ENCODE assay signal across 8 cellular contexts in the genomic region with DNA sequence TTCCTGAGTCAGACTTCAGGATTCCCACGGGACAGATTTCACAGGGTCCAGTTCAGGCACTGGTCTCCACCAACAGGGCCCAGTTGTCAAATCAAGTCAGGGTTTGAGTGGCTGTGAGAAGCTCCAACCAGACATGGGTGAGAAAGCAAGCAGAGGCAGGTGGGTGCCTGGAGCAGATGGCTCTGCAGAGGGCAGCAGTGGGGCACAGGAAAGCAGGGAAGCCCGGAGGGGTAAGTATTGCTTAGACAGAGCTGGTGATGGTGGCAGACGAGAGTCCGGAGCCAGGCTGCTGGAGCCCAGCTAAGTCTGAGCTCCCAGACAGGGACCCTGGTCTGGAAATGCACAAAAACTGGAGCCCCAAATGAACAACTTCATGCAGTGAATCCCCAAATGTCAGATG. TPM values are rescaled to one million over a fixed set of nuclear protein-coding genes. Genes with fewer than 3 reads are reported as not detected.
DNase-seq lines count a peak whose midpoint lies in the region; ATAC-seq, FAIRE-seq and TF ChIP-seq lines count a peak whose summit lies in the region.

No MANE protein-coding gene starts in this region.

- peak overlapping the region; percentile 34 for H3K9ac ChIP-seq in Loucy (ENCODE audit: low read depth, low read length, poor library complexity, severe bottlenecking)
- H3K9ac ChIP-seq in HepG2 (ENCODE audit: insufficient read depth, low read depth, low read length), result no peak overlapping the region

- intact Hi-C loops in HepG2 (cut with micrococcal nuclease; ENCODE audit: unreplicated experiment), result no loop called here
- intact Hi-C loops in activated T-helper 2 cell treated with anti-CD3 and anti-CD28 coated beads, Interferon-gamma antibody, Interleukin-2, Interleukin-4, amounts not matched to agents 10 μg/mL and 5 μg/mL and 100 μg/mL, durations not matched to agents 14 hours and 24 hours and 36 hours (cut with micrococcal nuclease), result no loop called here

- H3K79me2 ChIP-seq in Loucy (ENCODE audit: insufficient read depth, low read length) (peaks cover 8% of the 10 kb centered on the region; the same call in 1 of the 2 replicates), HepG2 (ENCODE audit: insufficient read depth, low read length) (no peaks in the 10 kb centered on the region)

- H3K27me3 Mint-ChIP-seq in activated naive CD8-positive, alpha-beta T cell treated with anti-CD3 and anti-CD28 coated beads, Interleukin-2, amount 10 ng/mL, durations not matched to agents 7 days and 5 days, result no peaks in the 10 kb centered on the region
- peaks cover 0 to 4% of the 10 kb centered on the region in 2 donors for H3K27me3 Mint-ChIP-seq in effector memory CD8-positive, alpha-beta T cell
- H3K27me3 Mint-ChIP-seq in nephron progenitor cell (ENCODE audit: low read depth, poor library complexity), result peaks cover 2% of the 10 kb centered on the region
- H3K27me3 Mint-ChIP-seq in activated T-helper 2 cell treated with anti-CD3 and anti-CD28 coated beads, Interferon-gamma antibody, Interleukin-2, Interleukin-4, amounts not matched to agents 10 μg/mL and 5 μg/mL and 100 μg/mL, durations not matched to agents 14 hours and 24 hours and 36 hours (ENCODE audit: low read depth), result peaks cover 4% of the 10 kb centered on the region

- H3K9me3 ChIP-seq in Loucy (ENCODE audit: insufficient read depth, low read depth, low read length) (no peaks in the 10 kb centered on the region), HepG2 (ENCODE audit: low read length) (no peaks in the 10 kb centered on the region)

- BruUV-seq in HepG2 (replicated peaks; lab: Mats Ljungman, UMichigan), result no TSS peak

- H3K36me3 Mint-ChIP-seq in activated naive CD8-positive, alpha-beta T cell treated with anti-CD3 and anti-CD28 coated beads, Interleukin-2, amount 10 ng/mL, durations not matched to agents 7 days and 5 days, result peaks cover 4% of the 10 kb centered on the region
- H3K36me3 Mint-ChIP-seq in effector memory CD8-positive, alpha-beta T cell (ENCODE audit: insufficient read depth), result peaks cover 16% of the 10 kb centered on the region
- no peaks in the 10 kb centered on the region for H3K36me3 Mint-ChIP-seq in nephron progenitor cell (ENCODE audit: low read depth)
- H3K36me3 Mint-ChIP-seq in activated T-helper 2 cell treated with anti-CD3 and anti-CD28 coated beads, Interferon-gamma antibody, Interleukin-2, Interleukin-4, amounts not matched to agents 10 μg/mL and 5 μg/mL and 100 μg/mL, durations not matched to agents 14 hours and 24 hours and 36 hours (ENCODE audit: low read depth), result no peaks in the 10 kb centered on the region

- TF ChIP-seq POLR2A in HepG2 (IDR thresholded peaks at IDR 0.05; ENCODE audit: insufficient read depth in 1 of 2, low read depth in 2 of 2, low read length in 2 of 2), result no peak

- CTCF ChIA-PET in HepG2 (lab: Yijun Ruan, JAX; ENCODE audit: low intra/inter-chr PET ratio, low total read pairs), result interaction anchor here (1.1 kb wide), 1 partner anchor 44 kb away, joined by 3 read pairs; no protein-coding TSS in a partner anchor

- DNase-seq in ELR (ENCODE audit: low read depth) (peak; percentile 44), HepG2 (ENCODE audit: low spot score) (peak; percentile 18), nephron progenitor cell (no peak)
- DNase-seq in activated naive CD8-positive, alpha-beta T cell treated with anti-CD3 and anti-CD28 coated beads, Interleukin-2, amount 10 ng/mL, durations not matched to agents 7 days and 5 days, result no peak
- no peak for DNase-seq in central memory CD4-positive, alpha-beta T cell
- DNase-seq in effector memory CD8-positive, alpha-beta T cell, result no peak
- DNase-seq in activated T-helper 2 cell treated with anti-CD3 and anti-CD28 coated beads, Interferon-gamma antibody, Interleukin-2, Interleukin-4, amounts not matched to agents 10 μg/mL and 5 μg/mL and 100 μg/mL, durations not matched to agents 14 hours and 24 hours and 36 hours (ENCODE audit: low spot score), result no peak

- H4K20me1 ChIP-seq in Loucy (ENCODE audit: insufficient read depth, low read length, poor library complexity, severe bottlenecking) (no peaks in the 10 kb centered on the region), HepG2 (ENCODE audit: insufficient read depth, low read length) (no peaks in the 10 kb centered on the region)

- TF ChIP-seq EP300 in HepG2 (IDR thresholded peaks at IDR 0.05; ENCODE audit: low read depth in 2 of 2, low read length in 2 of 2) (no peak), HepG2 (CRISPR knock-in tag; IDR thresholded peaks at IDR 0.05; ENCODE audit: borderline replicate concordance) (no peak)

- peaks cover 6% of the 10 kb centered on the region for H3F3A ChIP-seq in Loucy (ENCODE audit: low read depth)

- no peak overlapping the region for H2AFZ ChIP-seq in Loucy (ENCODE audit: low read length)
- H2AFZ ChIP-seq in HepG2 (ENCODE audit: low read length), result no peak overlapping the region

- WGBS in HepG2 (ENCODE audit: low lambda C conversion rate), result 39% methylated on average over 4 of the region's 4 CpGs

- H3K9me2 ChIP-seq in Loucy (replicated peaks; ENCODE audit: low read depth, low read length), result no peaks in the 10 kb centered on the region

- H3K27me3 ChIP-seq in Loucy (ENCODE audit: insufficient read depth, low read length, poor library complexity, severe bottlenecking) (no peaks in the 10 kb centered on the region), HepG2 (ENCODE audit: control insufficient read depth in 1 of 2, insufficient read depth in 2 of 2, low read length in 2 of 2) (no peaks in the 10 kb centered on the region)

- in situ Hi-C loops in HepG2 (cut with HindIII; ENCODE audit: extremely low pct_ligation_motif_present, low pct_unique_long_range_greater_than_20kb), result loop anchor here (10.0 kb wide), 2 partner anchors 210 to 330 kb away; no protein-coding TSS in a partner anchor

- POLR2A ChIA-PET in activated naive CD8-positive, alpha-beta T cell treated with anti-CD3 and anti-CD28 coated beads, Interleukin-2, amount 10 ng/mL, durations not matched to agents 7 days and 5 days (lab: Charles Lee), result interaction anchor here (0.6 to 1.7 kb wide), 2 partner anchors 86 to 355 kb away, joined by 3 read pairs; a partner anchor contains a TSS
- POLR2A ChIA-PET in HepG2 (lab: Yijun Ruan, JAX), result no interaction called here

- no peak overlapping the region for H3K27ac ChIP-seq in HepG2 (ENCODE audit: extremely low read length, insufficient read depth, low read length)

- no peak overlapping the region for H3K4me3 ChIP-seq in Loucy (ENCODE audit: low read length, poor library complexity, severe bottlenecking)
- no peak overlapping the region for H3K4me3 ChIP-seq in HepG2 (replicated peaks in 1 of 3; ENCODE audit: insufficient read depth in 1 of 3, low read depth in 2 of 3, low read length in 3 of 3)

- peaks cover 30% of the 10 kb centered on the region for H3K4me1 Mint-ChIP-seq in activated naive CD8-positive, alpha-beta T cell treated with anti-CD3 and anti-CD28 coated beads, Interleukin-2, amount 10 ng/mL, durations not matched to agents 7 days and 5 days
- H3K4me1 Mint-ChIP-seq in effector memory CD8-positive, alpha-beta T cell (ENCODE audit: low read depth in 2 of 2), result peaks cover 19 to 20% of the 10 kb centered on the region in 2 donors
- peaks cover 5% of the 10 kb centered on the region for H3K4me1 Mint-ChIP-seq in nephron progenitor cell
- H3K4me1 Mint-ChIP-seq in activated T-helper 2 cell treated with anti-CD3 and anti-CD28 coated beads, Interferon-gamma antibody, Interleukin-2, Interleukin-4, amounts not matched to agents 10 μg/mL and 5 μg/mL and 100 μg/mL, durations not matched to agents 14 hours and 24 hours and 36 hours (ENCODE audit: low read depth), result peaks cover 11% of the 10 kb centered on the region

- H3K36me3 ChIP-seq in Loucy (ENCODE audit: insufficient read depth, low read length), result no peaks in the 10 kb centered on the region; the same call in 1 of the 2 replicates
- no peaks in the 10 kb centered on the region for H3K36me3 ChIP-seq in HepG2 (replicated peaks in 1 of 2; ENCODE audit: control insufficient read depth in 1 of 2, insufficient read depth in 2 of 2, low read length in 2 of 2)

- H3K4me1 ChIP-seq in Loucy (ENCODE audit: insufficient read depth, low read length, poor library complexity, severe bottlenecking), result peaks cover 71% of the 10 kb centered on the region
- H3K4me1 ChIP-seq in HepG2 (ENCODE audit: insufficient read depth, low read length), result no peaks in the 10 kb centered on the region

- H3K9me3 Mint-ChIP-seq in activated naive CD8-positive, alpha-beta T cell treated with anti-CD3 and anti-CD28 coated beads, Interleukin-2, amount 10 ng/mL, durations not matched to agents 7 days and 5 days, result no peaks in the 10 kb centered on the region
- no peaks in the 10 kb centered on the region for H3K9me3 Mint-ChIP-seq in effector memory CD8-positive, alpha-beta T cell
- H3K9me3 Mint-ChIP-seq in nephron progenitor cell, result no peaks in the 10 kb centered on the region
- no peaks in the 10 kb centered on the region for H3K9me3 Mint-ChIP-seq in activated T-helper 2 cell treated with anti-CD3 and anti-CD28 coated beads, Interferon-gamma antibody, Interleukin-2, Interleukin-4, amounts not matched to agents 10 μg/mL and 5 μg/mL and 100 μg/mL, durations not matched to agents 14 hours and 24 hours and 36 hours

- no peak for ATAC-seq in activated naive CD8-positive, alpha-beta T cell treated with anti-CD3 and anti-CD28 coated beads, Interleukin-2, amount 10 ng/mL, durations not matched to agents 7 days and 5 days (ENCODE audit: low read depth)
- ATAC-seq in HepG2, result peak; percentile 88
- ATAC-seq in effector memory CD8-positive, alpha-beta T cell (replicated peaks), result no peak

- H3K4me3 Mint-ChIP-seq in activated naive CD8-positive, alpha-beta T cell treated with anti-CD3 and anti-CD28 coated beads, Interleukin-2, amount 10 ng/mL, durations not matched to agents 7 days and 5 days, result no peak overlapping the region
- no peak overlapping the region for H3K4me3 Mint-ChIP-seq in effector memory CD8-positive, alpha-beta T cell
- no peak overlapping the region for H3K4me3 Mint-ChIP-seq in nephron progenitor cell
- no peak overlapping the region for H3K4me3 Mint-ChIP-seq in activated T-helper 2 cell treated with anti-CD3 and anti-CD28 coated beads, Interferon-gamma antibody, Interleukin-2, Interleukin-4, amounts not matched to agents 10 μg/mL and 5 μg/mL and 100 μg/mL, durations not matched to agents 14 hours and 24 hours and 36 hours (ENCODE audit: low read depth)

- FAIRE-seq in HepG2 (lab: Jason Lieb, UNC), result no peak

- TF ChIP-seq CTCF in Loucy (conservative IDR thresholded peaks at IDR 0.05; ENCODE audit: low read length) (peak; percentile 84), HepG2 (CRISPR knock-in tag; IDR thresholded peaks at IDR 0.05) (peak; percentile 65), nephron progenitor cell (IDR thresholded peaks at IDR 0.05) (no peak)

- TF ChIP-seq RAD21 in HepG2 (CRISPR knock-in tag; IDR thresholded peaks at IDR 0.05), result peak; percentile 65

- peak overlapping the region; percentile 31 for H3K27ac Mint-ChIP-seq in activated naive CD8-positive, alpha-beta T cell treated with anti-CD3 and anti-CD28 coated beads, Interleukin-2, amount 10 ng/mL, durations not matched to agents 7 days and 5 days
- H3K27ac Mint-ChIP-seq in effector memory CD8-positive, alpha-beta T cell, result no peak overlapping the region
- no peak overlapping the region for H3K27ac Mint-ChIP-seq in nephron progenitor cell
- no peak overlapping the region for H3K27ac Mint-ChIP-seq in activated T-helper 2 cell treated with anti-CD3 and anti-CD28 coated beads, Interferon-gamma antibody, Interleukin-2, Interleukin-4, amounts not matched to agents 10 μg/mL and 5 μg/mL and 100 μg/mL, durations not matched to agents 14 hours and 24 hours and 36 hours

- peak overlapping the region; percentile 42 for H3K4me2 ChIP-seq in Loucy (ENCODE audit: low read depth, low read length, poor library complexity, severe bottlenecking)
- H3K4me2 ChIP-seq in HepG2 (ENCODE audit: low read depth, low read length), result no peak overlapping the region

RNA-seq across cellular contexts. Expression of a gene that starts 40.4 kb away (rescaled TPM):
- total RNA-seq in activated naive CD8-positive, alpha-beta T cell treated with anti-CD3 and anti-CD28 coated beads, Interleukin-2, amount 10 ng/mL, durations not matched to agents 7 days and 5 days, result 1 to 10 TPM; 6.9 TPM
- total RNA-seq in HepG2 (2016; rRNA removed; fragmentation: Illumina TruSeq; extraction: Trizol), result 5.4 TPM in 2 replicates
- 4.3 and 5.4 TPM in 2 replicates for total RNA-seq in HepG2 (2016; cell fraction: cytosol; rRNA removed; fragmentation: Illumina TruSeq; extraction: Trizol; ENCODE audit: low read depth)
- total RNA-seq in HepG2 (2016; cell fraction: insoluble cytoplasmic fraction; rRNA removed; fragmentation: Illumina TruSeq; extraction: Trizol), result 4.6 and 5.5 TPM in 2 replicates
- 7.8 and 9.0 TPM in 2 replicates for total RNA-seq in HepG2 (2016; cell fraction: membrane; rRNA removed; fragmentation: Illumina TruSeq; extraction: Trizol)
- 3.8 and 4.7 TPM in 2 replicates for total RNA-seq in HepG2 (2016; cell fraction: nucleus; rRNA removed; fragmentation: Illumina TruSeq; extraction: Trizol)
- polyA plus RNA-seq in HepG2 (2011; rRNA removed), result 2.1 and 3.4 TPM in 2 replicates
- polyA plus RNA-seq in HepG2 (2011; cell fraction: cytosol; rRNA removed), result 1.6 and 1.8 TPM in 2 replicates
- 7.7 and 9.6 TPM in 2 replicates for polyA plus RNA-seq in HepG2 (2011; cell fraction: nucleus; rRNA removed)
- 2.2 and 3.0 TPM in 2 replicates for polyA plus RNA-seq in HepG2 (2012)
- polyA plus RNA-seq in HepG2 (2016; cell fraction: cytosol; fragmentation: Illumina TruSeq; extraction: Trizol; ENCODE audit: low read depth), result 6.0 TPM in 2 replicates
- 3.3 and 3.7 TPM in 2 replicates for polyA plus RNA-seq in HepG2 (2016; cell fraction: insoluble cytoplasmic fraction; fragmentation: Illumina TruSeq; extraction: Trizol; ENCODE audit: low read depth)
- polyA plus RNA-seq in HepG2 (2016; cell fraction: membrane; fragmentation: Illumina TruSeq; extraction: Trizol; ENCODE audit: low read depth), result 7.1 and 8.4 TPM in 2 replicates
- 5.6 and 5.8 TPM in 2 replicates for polyA plus RNA-seq in HepG2 (2016; cell fraction: nucleus; fragmentation: Illumina TruSeq; extraction: Trizol; ENCODE audit: insufficient read depth, low read depth)
- 1.1 and 3.7 TPM in 2 replicates for polyA minus RNA-seq in HepG2 (2011; rRNA and poly(A)+ RNA removed; ENCODE audit: low replicate concordance)
- polyA minus RNA-seq in HepG2 (2011; cell fraction: cytosol; rRNA and poly(A)+ RNA removed), result 1.5 and 1.9 TPM in 2 replicates
- 2.4 and 3.1 TPM in 2 replicates for polyA minus RNA-seq in HepG2 (2011; cell fraction: nucleus; rRNA and poly(A)+ RNA removed)
- total RNA-seq in activated T-helper 2 cell treated with anti-CD3 and anti-CD28 coated beads, Interferon-gamma antibody, Interleukin-2, Interleukin-4, amounts not matched to agents 10 μg/mL and 5 μg/mL and 100 μg/mL, durations not matched to agents 14 hours and 24 hours and 36 hours, result 2.5 and 2.9 TPM in 2 replicates

Comparison
In these comparisons a context has a peak if more than half of its experiments do, and no peak if none do; other contexts are left out.
1. DNase-seq: peak in ELR (single experiment) and HepG2 (single experiment); none in activated naive CD8-positive, alpha-beta T cell treated with anti-CD3 and anti-CD28 coated beads, Interleukin-2, amount 10 ng/mL, durations not matched to agents 7 days and 5 days (single experiment), central memory CD4-positive, alpha-beta T cell (single experiment), effector memory CD8-positive, alpha-beta T cell (0 of 3), nephron progenitor cell (single experiment) and activated T-helper 2 cell treated with anti-CD3 and anti-CD28 coated beads, Interferon-gamma antibody, Interleukin-2, Interleukin-4, amounts not matched to agents 10 μg/mL and 5 μg/mL and 100 μg/mL, durations not matched to agents 14 hours and 24 hours and 36 hours (single experiment).